Comparison of ENCODE assay signal across 18 cellular contexts in the genomic region with DNA sequence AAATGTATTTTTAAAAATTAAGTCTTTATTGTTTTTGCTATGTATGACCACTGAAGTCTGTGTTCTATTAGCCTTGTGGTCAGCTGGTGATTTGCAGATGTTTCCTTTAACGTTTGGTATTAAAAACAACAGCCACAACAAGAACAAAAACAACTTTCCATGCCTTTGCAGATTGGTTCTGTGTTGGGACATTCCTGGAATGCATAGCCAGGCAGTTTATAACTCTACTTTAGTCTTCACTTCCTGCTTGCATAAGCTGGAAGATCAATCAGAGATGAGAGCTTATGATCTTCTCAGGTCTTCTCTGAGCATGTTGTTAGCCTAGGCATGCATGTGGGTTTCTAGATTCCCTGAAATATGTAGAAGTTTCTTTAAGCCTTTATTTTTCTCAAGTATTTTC.
"Had no signal": no experiment of that assay in that cellular context is flagged by ENCODE, and none has a peak within 500 bp of the region (broad histone marks: within the 10 kb centered on the region; RNA-seq: fewer than 3 reads in every experiment).

No MANE protein-coding gene starts in this region.

- H3K27ac ChIP-seq: SJCRH30 had no signal

- H3K27me3 ChIP-seq: MG63, SJCRH30 had no signal

- H3K9me3 ChIP-seq: MG63 had no signal

- H3K4me1 ChIP-seq: SJCRH30 had no signal

- H3K4me3 ChIP-seq: MG63, SJCRH30 had no signal

- DNase-seq: IMR-90, Karpas-422, KG1, MG63, NCI-H1092, NCI-H1105 treated with DMSO at 0.1 percent for 48 hours, NCI-H1417 treated with DMSO at 0.1 percent for 48 hours, NCI-H146, NCI-H1694 treated with DMSO at 0.1 percent for 48 hours, NCI-H1930, NCI-H2081, NCI-H2107, NCI-H2227 treated with DMSO at 0.1 percent for 48 hours, NCI-H524, NCI-H526 treated with DMSO at 0.1 percent for 48 hours, NCI-H748 treated with DMSO at 0.1 percent for 48 hours, SHP77 treated with DMSO at 0.1 percent for 48 hours, SJCRH30 had no signal

- H3K36me3 ChIP-seq: MG63, SJCRH30 had no signal
